In the genomic region with DNA sequence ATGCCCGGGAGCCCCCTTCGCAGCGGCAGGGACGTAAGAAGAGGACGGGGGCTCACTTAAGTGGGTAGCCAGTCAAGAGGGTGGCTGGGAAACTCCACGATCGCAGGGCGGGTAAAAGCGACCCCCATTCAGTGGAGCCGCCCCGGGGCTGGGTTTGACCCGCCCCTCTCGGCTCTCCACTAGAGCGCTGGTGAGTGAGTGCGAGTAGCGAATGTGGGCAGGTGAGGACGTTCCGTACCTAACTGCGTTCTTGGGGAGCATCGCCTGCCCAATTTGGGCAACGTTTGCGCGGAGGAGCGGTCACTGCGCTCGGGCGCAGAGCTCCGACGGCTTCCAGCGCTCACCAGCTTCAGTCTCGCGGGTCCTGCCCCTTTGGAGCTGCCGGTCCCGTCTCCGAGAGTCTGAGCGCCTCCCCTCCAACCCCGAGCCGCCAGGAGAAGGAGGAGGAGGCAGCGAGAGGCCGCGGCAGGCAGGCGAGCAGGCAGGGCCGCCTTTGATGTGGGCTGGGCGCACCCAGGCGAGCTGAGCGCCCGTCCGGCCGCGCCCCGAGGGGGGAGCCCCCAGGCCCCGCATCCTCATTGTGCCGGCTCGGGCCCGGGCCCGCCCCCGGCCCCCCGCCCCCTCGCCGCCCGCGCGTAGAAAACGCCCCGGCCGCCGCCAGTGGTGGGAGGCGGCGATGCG, we compare ENCODE assay signal across 8 cellular contexts.
DNase-seq lines count a peak whose midpoint lies in the region; ATAC-seq and TF ChIP-seq lines count a peak whose summit lies in the region.

A gene with protein sequence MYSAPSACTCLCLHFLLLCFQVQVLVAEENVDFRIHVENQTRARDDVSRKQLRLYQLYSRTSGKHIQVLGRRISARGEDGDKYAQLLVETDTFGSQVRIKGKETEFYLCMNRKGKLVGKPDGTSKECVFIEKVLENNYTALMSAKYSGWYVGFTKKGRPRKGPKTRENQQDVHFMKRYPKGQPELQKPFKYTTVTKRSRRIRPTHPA (plus strand): TSS at position 666 of the 681 bp plus-strand sequence. CDS start 553 bp downstream, outside the sequence.

- H2AFZ ChIP-seq in ACC112 (ENCODE audit: low read length, unreplicated experiment): no peak within 1 kb of the TSS

- H3K4me3 ChIP-seq in ACC112 (ENCODE audit: low read depth, low read length) (peak within 1 kb of the TSS; percentile 61), choroid plexus epithelial cell (ENCODE audit: low read depth, low read length) (peak within 1 kb of the TSS; percentile 51)

- peaks cover 6% of the 10 kb centered on the region for H3K4me1 ChIP-seq in ACC112 (ENCODE audit: control insufficient read depth, insufficient read depth, low read length, unreplicated experiment)

- H3K79me2 ChIP-seq in ACC112 (ENCODE audit: control insufficient read depth, insufficient read depth, low read length, unreplicated experiment): no peaks in the 10 kb centered on the region

- H3K27ac ChIP-seq in ACC112 (ENCODE audit: low read depth, low read length): no peak within 1 kb of the TSS

- no peak for TF ChIP-seq POLR2A in GM18505 (IDR thresholded peaks at IDR 0.05; ENCODE audit: borderline replicate concordance, extremely low read depth, insufficient read depth, insufficient read length)

- TF ChIP-seq CTCF in choroid plexus epithelial cell (conservative IDR thresholded peaks at IDR 0.05; ENCODE audit: low read depth, low read length): no peak

- peak; percentile 48 for ATAC-seq in GM18505 (IDR thresholded peaks at IDR 0.05; ENCODE audit: unreplicated experiment)
- peak; percentile 38 for ATAC-seq in HG03439 (IDR thresholded peaks at IDR 0.05; ENCODE audit: unreplicated experiment)

- DNase-seq in SW480 (ENCODE audit: low spot score) (peak; percentile 97), choroid plexus epithelial cell (ENCODE audit: low read depth) (peak; percentile 81), left kidney (ENCODE audit: low read depth, low spot score) (peak; percentile 94), AML-193 (lab: John Stamatoyannopoulos, UW) (no peak)
- peak; percentile 13 for DNase-seq in stimulated activated CD8-positive, alpha-beta memory T cell treated with anti-CD3 and anti-CD28 coated beads, Interleukin-4, amount 100 ng/mL, for 24 hours (ENCODE audit: low read depth)

- H3K36me3 ChIP-seq in ACC112 (ENCODE audit: insufficient read depth, low read length): no peaks in the 10 kb centered on the region

- peaks cover 21% of the 10 kb centered on the region for H3K27me3 ChIP-seq in ACC112 (ENCODE audit: insufficient read depth, low read length)

Comparison
In these comparisons a context has a peak if more than half of its experiments do, and no peak if none do; other contexts are left out.
1. DNase-seq: peak in SW480 (single experiment), choroid plexus epithelial cell (single experiment), left kidney (single experiment) and stimulated activated CD8-positive, alpha-beta memory T cell treated with anti-CD3 and anti-CD28 coated beads, Interleukin-4, amount 100 ng/mL, for 24 hours (single experiment); none in AML-193 (0 of 2).